ENCODE assay signal across 2 cellular contexts in genomic region chr12:49094104-49094948, GRCh38.
TF ChIP-seq lines count a peak whose summit lies in the region.

Gene DHH, minus strand, starts transcription at chr12:49094801. Its CDS starts 289 bp downstream, at chr12:49094512.

TF ChIP-seq in Ishikawa, 13 proteins besides CTCF, POLR2A, EP300 and RAD21 (continued from another document):
- no peak for TF ChIP-seq REST (IDR thresholded peaks at IDR 0.05; ENCODE audit: low read depth)
- TF ChIP-seq MAX (IDR thresholded peaks at IDR 0.05): 0 out of 2 replicates have a peak, but pooled peaks have one; percentile 30
- TF ChIP-seq CEBPB (IDR thresholded peaks at IDR 0.05): no peak
- TF ChIP-seq TAF1 (IDR thresholded peaks at IDR 0.05; ENCODE audit: low read depth): no peak
- TF ChIP-seq TCF12 (IDR thresholded peaks at IDR 0.05; ENCODE audit: low read depth): no peak
- TF ChIP-seq USF1 (IDR thresholded peaks at IDR 0.05): peak; percentile 55
- TF ChIP-seq ZBTB7A (IDR thresholded peaks at IDR 0.05; ENCODE audit: low read depth): no peak

TF ChIP-seq in HepG2, 621 proteins besides CTCF, POLR2A, EP300 and RAD21 (continued from another document):
- TF ChIP-seq ZNF687 (CRISPR knock-in tag; IDR thresholded peaks at IDR 0.05): peak; percentile 26; the same call in 1 of the 2 replicates
- no peak for TF ChIP-seq IRF1 (CRISPR knock-in tag; IDR thresholded peaks at IDR 0.05; ENCODE audit: low read depth)
